Comparison of ENCODE assay signal across 28 cellular contexts in genomic region chr1:156577512-156577911, GRCh38. TPM values are rescaled to one million over a fixed set of nuclear protein-coding genes. Genes with fewer than 3 reads are reported as not detected.
A peak's percentile ranks its signal among the peaks of the same experiment; 100 is the strongest.
DNase-seq lines count a peak whose midpoint lies in the region; ATAC-seq and TF ChIP-seq lines count a peak whose summit lies in the region.
"Had no signal": no experiment of that assay in that cellular context is flagged by ENCODE, and none has a peak within 500 bp of the region (broad histone marks: within the 10 kb centered on the region; RNA-seq: fewer than 3 reads in every experiment).

No MANE protein-coding gene starts in this region.

- intact Hi-C loops in breast epithelium (cut with DNase I; ENCODE audit: low total_unique reads) = no loop called here

- no peak for TF ChIP-seq POLR2A in breast epithelium (IDR thresholded peaks at IDR 0.05)

- H3K9me3 Mint-ChIP-seq in neural crest cell = no peaks in the 10 kb centered on the region
- H3K9me3 Mint-ChIP-seq: activated naive CD8-positive, alpha-beta T cell treated with anti-CD3 and anti-CD28 coated beads for 36 hours; immature natural killer cell; stimulated activated naive B cell treated with anti-CD40 and anti-IgM and Interleukin-4, amounts not matched to agents 10 μg/mL and 1 μg/mL and 100 μg/mL, for 72 hours; T-helper 1 cell treated with Interleukin-12 subunit alpha and Interleukin-12 subunit beta and Interleukin-4 antibody, amounts not matched to agents 30 μg/mL and 1 μg/mL, for 36 hours had no signal

- H3K27me3 Mint-ChIP-seq in neural crest cell (ENCODE audit: low read depth) = peaks cover 9% of the 10 kb centered on the region

- DNase-seq in COR-L47 (lab: John Stamatoyannopoulos, UW) (peak; percentile 50), NCI-H1436 treated with DMSO at 0.1 percent for 48 hours (lab: John Stamatoyannopoulos, UW) (peak; percentile 36), neural crest cell (ENCODE audit: low read depth, low spot score) (no peak), breast epithelium (ENCODE audit: low spot score in 2 of 2) (no peak), T-helper 1 cell (no peak)
- DNase-seq: activated CD4-positive, alpha-beta T cell treated with anti-CD3 and anti-CD28 coated beads, Interleukin-2, amount 50 U/mL, for 1 hour; activated naive CD8-positive, alpha-beta T cell treated with anti-CD3 and anti-CD28 coated beads for 36 hours; effector CD4-positive, alpha-beta T cell; erythroblast; foreskin keratinocyte; immature natural killer cell; left ventricle myocardium superior; midbrain; NCI-H2227 treated with DMSO at 0.1 percent for 48 hours; Peyer's patch; psoas muscle; SJCRH30; stimulated activated CD4-positive, alpha-beta T cell treated with anti-CD3 and anti-CD28 coated beads, Interleukin-2, amount 100 ng/mL, for 24 hours; stimulated activated naive B cell treated with anti-CD40 and anti-IgM and Interleukin-4, amounts not matched to agents 10 μg/mL and 1 μg/mL and 100 μg/mL, for 72 hours had no signal

- H3K4me1 Mint-ChIP-seq in neural crest cell = peaks cover 17% of the 10 kb centered on the region

- H3K27ac Mint-ChIP-seq in neural crest cell (ENCODE audit: unreplicated experiment) = peak overlapping the region; percentile 5
- H3K27ac Mint-ChIP-seq: activated naive CD8-positive, alpha-beta T cell treated with anti-CD3 and anti-CD28 coated beads for 36 hours; stimulated activated naive B cell treated with anti-CD40 and anti-IgM and Interleukin-4, amounts not matched to agents 10 μg/mL and 1 μg/mL and 100 μg/mL, for 72 hours; T-helper 1 cell treated with Interleukin-12 subunit alpha and Interleukin-12 subunit beta and Interleukin-4 antibody, amounts not matched to agents 30 μg/mL and 1 μg/mL, for 36 hours had no signal

- H3K36me3 Mint-ChIP-seq in neural crest cell (ENCODE audit: low read depth) = no peaks in the 10 kb centered on the region
- H3K36me3 Mint-ChIP-seq: activated naive CD8-positive, alpha-beta T cell treated with anti-CD3 and anti-CD28 coated beads for 36 hours; immature natural killer cell had no signal

- H3K4me3 Mint-ChIP-seq in neural crest cell = no peak overlapping the region
- H3K4me3 Mint-ChIP-seq: activated naive CD8-positive, alpha-beta T cell treated with anti-CD3 and anti-CD28 coated beads for 36 hours; immature natural killer cell; stimulated activated naive B cell treated with anti-CD40 and anti-IgM and Interleukin-4, amounts not matched to agents 10 μg/mL and 1 μg/mL and 100 μg/mL, for 72 hours; T-helper 1 cell treated with Interleukin-12 subunit alpha and Interleukin-12 subunit beta and Interleukin-4 antibody, amounts not matched to agents 30 μg/mL and 1 μg/mL, for 36 hours had no signal

- peak overlapping the region; percentile 48 for H3K27ac ChIP-seq in VCaP
- H3K27ac ChIP-seq in breast epithelium = no peak overlapping the region
- H3K27ac ChIP-seq: foreskin keratinocyte, Peyer's patch, psoas muscle, SJCRH30, thoracic aorta had no signal

- H3K4me1 ChIP-seq in breast epithelium = no peaks in the 10 kb centered on the region
- H3K4me1 ChIP-seq: foreskin keratinocyte, psoas muscle, SJCRH30 had no signal

- H3K27me3 ChIP-seq in breast epithelium = no peaks in the 10 kb centered on the region
- H3K27me3 ChIP-seq: foreskin keratinocyte, Peyer's patch had no signal

- TF ChIP-seq CTCF in VCaP (conservative IDR thresholded peaks at IDR 0.05) (no peak), neural crest cell (conservative IDR thresholded peaks at IDR 0.05) (no peak), breast epithelium (IDR thresholded peaks at IDR 0.05) (no peak)

- no peaks in the 10 kb centered on the region for H3K9me3 ChIP-seq in breast epithelium
- H3K9me3 ChIP-seq: Peyer's patch, psoas muscle, SJCRH30, thoracic aorta had no signal

- ATAC-seq in HG02623 (IDR thresholded peaks at IDR 0.05; ENCODE audit: unreplicated experiment) = no peak
- no peak for ATAC-seq in GM21515 (IDR thresholded peaks at IDR 0.05; ENCODE audit: unreplicated experiment)
- ATAC-seq: foreskin keratinocyte; left ventricle myocardium superior; psoas muscle; stimulated activated naive B cell treated with anti-CD40 and anti-IgM and Interleukin-4, amounts not matched to agents 10 μg/mL and 1 μg/mL and 100 μg/mL, for 72 hours had no signal

- H3K4me3 ChIP-seq in breast epithelium = no peak overlapping the region
- H3K4me3 ChIP-seq: Peyer's patch, psoas muscle, SJCRH30, thoracic aorta had no signal

- no peaks in the 10 kb centered on the region for H3K36me3 ChIP-seq in breast epithelium
- H3K36me3 ChIP-seq: Peyer's patch, SJCRH30, thoracic aorta had no signal

RNA-seq across cellular contexts. Expression of gene TTC24, which starts 2.0 kb away (rescaled TPM):
- total RNA-seq in neural crest cell = not detected in 2 replicates
- not detected for total RNA-seq in breast epithelium
- total RNA-seq: astrocyte, cerebellum, foreskin keratinocyte, left ventricle myocardium superior, LHCN-M2, Peyer's patch, SJCRH30, skeletal muscle tissue, thoracic aorta had no signal

RNA-seq across cellular contexts. Expression of gene IQGAP3, which starts 5.1 kb away (rescaled TPM):
- total RNA-seq in neural crest cell (43.1 and 43.5 TPM in 2 replicates), breast epithelium (1 to 10 TPM in 1 of 3 donors, under 1 TPM in 2; under 0.01 to 1.4 (median 0.15) TPM)

RNA-seq across cellular contexts. Expression of gene NAXE, which starts 14.1 kb away (rescaled TPM):
- total RNA-seq in neural crest cell = 76.5 and 80.6 TPM in 2 replicates
- total RNA-seq in breast epithelium = 10 to 100 TPM; 70.4 to 90.5 (median 75.5) TPM

RNA-seq across cellular contexts. Expression of gene GPATCH4, which starts 23.8 kb away (rescaled TPM):
- 40.6 and 41.2 TPM in 2 replicates for total RNA-seq in neural crest cell
- total RNA-seq in breast epithelium = 10 to 100 TPM; 20.2 to 31.1 (median 23.7) TPM

RNA-seq across cellular contexts. Expression of gene HAPLN2, which starts 41.7 kb away (rescaled TPM):
- total RNA-seq in neural crest cell (0.70 and 0.91 TPM in 2 replicates), breast epithelium (not detected)
- total RNA-seq: activated naive CD8-positive, alpha-beta T cell treated with anti-CD3 and anti-CD28 coated beads for 36 hours; astrocyte; foreskin keratinocyte; LHCN-M2 had no signal

Comparison
In these comparisons a context has a peak if more than half of its experiments do, and no peak if none do; other contexts are left out.
1. DNase-seq: peak in COR-L47 (single experiment) and NCI-H1436 treated with DMSO at 0.1 percent for 48 hours (single experiment); none in neural crest cell (single experiment), breast epithelium (0 of 2) and T-helper 1 cell (0 of 5).
2. RNA of gene IQGAP3, which starts 5.1 kb away (total RNA-seq): 43.1 to 43.5 TPM in neural crest cell; under 0.01 to 1.4 TPM in breast epithelium; every median in the first group is over 10 times any median in the second.